Comparison of ENCODE assay signal across 20 cellular contexts in genomic region chr12:39632670-39633069, GRCh38. TPM values are rescaled to one million over a fixed set of nuclear protein-coding genes. Genes with fewer than 3 reads are reported as not detected.
"Had no signal": no experiment of that assay in that cellular context is flagged by ENCODE, and none has a peak within 500 bp of the region (broad histone marks: within the 10 kb centered on the region; RNA-seq: fewer than 3 reads in every experiment).

No MANE protein-coding gene starts in this region.

- H3K9me3 ChIP-seq: adrenal gland, esophagus muscularis mucosa, ovary, psoas muscle, tibial artery, uterus had no signal

- DNase-seq: activated CD4-positive, alpha-beta T cell treated with anti-CD3 and anti-CD28 coated beads, Interleukin-2, amount 50 U/mL, for 1 hour; activated gamma-delta T cell treated with Interleukin-2 at 50 U/mL for 16 hours; adrenal gland; cerebellar nuclear complex; effector CD4-positive, alpha-beta T cell; left cardiac atrium; mesendoderm; naive thymus-derived CD8-positive, alpha-beta T cell; ovary; psoas muscle; right cardiac atrium; stimulated activated naive CD8-positive, alpha-beta T cell treated with anti-CD3 and anti-CD28 coated beads, Interleukin-15, Interleukin-2, amounts not matched to agents 100 U/mL and 50 U/mL, for 24 hours; substantia nigra; T-helper 9 cell; tibial artery; uterus had no signal

- H3K27me3 ChIP-seq: adrenal gland, esophagus muscularis mucosa, ovary, tibial artery, uterus had no signal

- H3K4me1 ChIP-seq: adrenal gland, esophagus muscularis mucosa, psoas muscle, uterus had no signal

- H3K27ac ChIP-seq: adrenal gland, esophagus muscularis mucosa, ovary, psoas muscle, tibial artery, uterus had no signal

- ATAC-seq: activated CD4-positive, CD25-positive, alpha-beta regulatory T cell treated with anti-CD3 and anti-CD28 coated beads, Interleukin-2, amount 50 U/mL, for 24 hours; activated naive CD4-positive, alpha-beta T cell treated with anti-CD3 and anti-CD28 coated beads, Interleukin-2, amount 50 U/mL, for 72 hours; left cardiac atrium; naive thymus-derived CD8-positive, alpha-beta T cell; psoas muscle; right cardiac atrium; stimulated activated naive CD8-positive, alpha-beta T cell treated with anti-CD3 and anti-CD28 coated beads, Interleukin-15, Interleukin-2, amounts not matched to agents 100 U/mL and 50 U/mL, for 24 hours had no signal

- H3K4me3 ChIP-seq: adrenal gland, esophagus muscularis mucosa, ovary, psoas muscle, tibial artery, uterus had no signal

- H3K36me3 ChIP-seq: adrenal gland, esophagus muscularis mucosa, ovary, tibial artery, uterus had no signal

RNA-seq across cellular contexts. Expression of gene ABCD2, which starts 13.1 kb away (rescaled TPM):
- total RNA-seq: bronchial epithelial cell had no signal
